Comparison of ENCODE assay signal across 19 cellular contexts in genomic region chr1:151806170-151806569, GRCh38. TPM values are rescaled to one million over a fixed set of nuclear protein-coding genes. Genes with fewer than 3 reads are reported as not detected.
DNase-seq lines count a peak whose midpoint lies in the region; ATAC-seq, FAIRE-seq and TF ChIP-seq lines count a peak whose summit lies in the region.
"Had no signal": no experiment of that assay in that cellular context is flagged by ENCODE, and none has a peak within 500 bp of the region (broad histone marks: within the 10 kb centered on the region; RNA-seq: fewer than 3 reads in every experiment).

No MANE protein-coding gene starts in this region.

- H3K36me3 Mint-ChIP-seq in T-helper 17 cell (ENCODE audit: low read depth): peaks cover 7% of the 10 kb centered on the region
- H3K36me3 Mint-ChIP-seq: CD8-positive, alpha-beta memory T cell; IgD-negative memory B cell had no signal

- TF ChIP-seq POLR2A in right lobe of liver (IDR thresholded peaks at IDR 0.05): no peak
- no peak for TF ChIP-seq POLR2A in HepG2 (IDR thresholded peaks at IDR 0.05; ENCODE audit: insufficient read depth in 1 of 2, low read depth in 2 of 2, low read length in 2 of 2)
- no peak for TF ChIP-seq POLR2A in esophagus muscularis mucosa (IDR thresholded peaks at IDR 0.05; ENCODE audit: low read depth)

- peak overlapping the region; percentile 14 for H3K27ac Mint-ChIP-seq in T-helper 17 cell
- H3K27ac Mint-ChIP-seq: IgD-negative memory B cell had no signal

- H3K79me2 ChIP-seq in HepG2 (ENCODE audit: insufficient read depth, low read length): no peaks in the 10 kb centered on the region

- no peak for TF ChIP-seq CTCF in right lobe of liver (IDR thresholded peaks at IDR 0.05)
- TF ChIP-seq CTCF in HepG2 (CRISPR knock-in tag; IDR thresholded peaks at IDR 0.05): no peak
- no peak for TF ChIP-seq CTCF in esophagus muscularis mucosa (IDR thresholded peaks at IDR 0.05)

- H3K4me3 Mint-ChIP-seq in T-helper 17 cell: no peak overlapping the region
- H3K4me3 Mint-ChIP-seq: CD8-positive, alpha-beta memory T cell had no signal

- 27% methylated on average over 1 of the region's 7 CpGs for WGBS in right lobe of liver (ENCODE audit: insufficient coverage, low coverage, low lambda C conversion rate, missing lambda C conversion rate)
- WGBS in HepG2 (ENCODE audit: low lambda C conversion rate): 90% methylated on average over 7 of the region's 7 CpGs
- WGBS in esophagus muscularis mucosa: 91% methylated on average over 7 of the region's 7 CpGs

- no peak for TF ChIP-seq RAD21 in HepG2 (CRISPR knock-in tag; IDR thresholded peaks at IDR 0.05)

- H3K27ac ChIP-seq in right lobe of liver (no peak overlapping the region), HepG2 (ENCODE audit: extremely low read length, insufficient read depth, low read length) (no peak overlapping the region), esophagus muscularis mucosa (replicated peaks in 1 of 4) (no peak overlapping the region)
- H3K27ac ChIP-seq: A549 had no signal

- BruUV-seq in HepG2 (replicated peaks; lab: Mats Ljungman, UMichigan): no TSS peak

- TF ChIP-seq EP300 in HepG2 (IDR thresholded peaks at IDR 0.05; ENCODE audit: low read depth in 2 of 2, low read length in 2 of 2): no peak
- TF ChIP-seq EP300 in HepG2 (CRISPR knock-in tag; IDR thresholded peaks at IDR 0.05; ENCODE audit: borderline replicate concordance): no peak
- no peak for TF ChIP-seq EP300 in esophagus muscularis mucosa (IDR thresholded peaks at IDR 0.05)

- H3K4me1 ChIP-seq in right lobe of liver (no peaks in the 10 kb centered on the region), HepG2 (ENCODE audit: insufficient read depth, low read length) (peaks cover 11% of the 10 kb centered on the region; the same call in 1 of the 2 replicates), esophagus muscularis mucosa (no peaks in the 10 kb centered on the region)
- H3K4me1 ChIP-seq: A549, Caco-2 had no signal

- POLR2A ChIA-PET in HepG2 (lab: Yijun Ruan, JAX): interaction anchor here (0.7 kb wide), 1 partner anchor 16 kb away, joined by 4 read pairs; the partner anchor contains the start of gene TDRKH

- H3K4me1 Mint-ChIP-seq in T-helper 17 cell: peaks cover 36% of the 10 kb centered on the region

- no peaks in the 10 kb centered on the region for H4K20me1 ChIP-seq in HepG2 (ENCODE audit: insufficient read depth, low read length)

- no peaks in the 10 kb centered on the region for H3K27me3 Mint-ChIP-seq in T-helper 17 cell

- H3K9me3 ChIP-seq in right lobe of liver (no peaks in the 10 kb centered on the region), HepG2 (ENCODE audit: low read length) (no peaks in the 10 kb centered on the region), T-helper 17 cell (ENCODE audit: control insufficient read depth, low read length, poor library complexity, severe bottlenecking) (no peaks in the 10 kb centered on the region), esophagus muscularis mucosa (no peaks in the 10 kb centered on the region)
- H3K9me3 ChIP-seq: A549, BE2C, Caco-2 had no signal

- H3K27me3 ChIP-seq in right lobe of liver (no peaks in the 10 kb centered on the region), HepG2 (ENCODE audit: control insufficient read depth in 1 of 2, insufficient read depth in 2 of 2, low read length in 2 of 2) (no peaks in the 10 kb centered on the region; a peak in 2 of 5 replicates), esophagus muscularis mucosa (peaks cover 0 to 47% (median 0%) of the 10 kb centered on the region in 4 donors)
- H3K27me3 ChIP-seq: BE2C had no signal

- in situ Hi-C loops in HepG2 (cut with HindIII; ENCODE audit: extremely low pct_ligation_motif_present, low pct_unique_long_range_greater_than_20kb): no loop called here

- ATAC-seq in right lobe of liver: peak in 3 of 4 donors; percentile 16 to 30 (median 29)
- ATAC-seq in HepG2: no peak
- no peak for ATAC-seq in T-helper 17 cell
- ATAC-seq in left lobe of liver: peak; percentile 24
- no peak for ATAC-seq in sciatic nerve
- ATAC-seq: HCT116 had no signal

- DNase-seq in right lobe of liver (peak in 1 of 3 donors; percentile 40), HepG2 (ENCODE audit: low spot score) (no peak), T-helper 17 cell (no peak), left lobe of liver (ENCODE audit: low spot score) (no peak), sciatic nerve (ENCODE audit: low spot score) (peak; percentile 45), hypothalamus (lab: John Stamatoyannopoulos, UW) (no peak), RCC 7860 (ENCODE audit: low spot score) (no peak), esophagus muscularis mucosa (ENCODE audit: extremely low spot score) (no peak)
- DNase-seq: BE2C; Caco-2; CD8-positive, alpha-beta memory T cell; DMS53 had no signal

- FAIRE-seq in HepG2 (lab: Jason Lieb, UNC) (no peak), RCC 7860 (lab: Jason Lieb, UNC) (no peak)
- FAIRE-seq: A549, H54 had no signal

- H3K36me3 ChIP-seq in right lobe of liver (peaks cover 0 to 28% (median 5%) of the 10 kb centered on the region in 4 donors), HepG2 (replicated peaks in 1 of 2; ENCODE audit: control insufficient read depth in 1 of 2, insufficient read depth in 2 of 2, low read length in 2 of 2) (no peaks in the 10 kb centered on the region), esophagus muscularis mucosa (no peaks in the 10 kb centered on the region)
- H3K36me3 ChIP-seq: BE2C had no signal

- CTCF ChIA-PET in HepG2 (lab: Yijun Ruan, JAX; ENCODE audit: low intra/inter-chr PET ratio, low total read pairs): no interaction called here

- H3K4me2 ChIP-seq in HepG2 (ENCODE audit: low read depth, low read length): no peak overlapping the region
- H3K4me2 ChIP-seq: A549 had no signal

- no peak overlapping the region for H3K9ac ChIP-seq in HepG2 (ENCODE audit: insufficient read depth, low read depth, low read length)

- no peak overlapping the region for H2AFZ ChIP-seq in HepG2 (ENCODE audit: low read length)

- H3K4me3 ChIP-seq in right lobe of liver (no peak overlapping the region), HepG2 (replicated peaks in 1 of 3; ENCODE audit: insufficient read depth in 1 of 3, low read depth in 2 of 3, low read length in 3 of 3) (no peak overlapping the region), esophagus muscularis mucosa (no peak overlapping the region)
- H3K4me3 ChIP-seq: A549 had no signal

- intact Hi-C loops in right lobe of liver (cut with DNase I): no loop called here
- intact Hi-C loops in HepG2 (cut with micrococcal nuclease; ENCODE audit: unreplicated experiment): no loop called here
- intact Hi-C loops in sciatic nerve (cut with DNase I): no loop called here
- intact Hi-C loops in esophagus muscularis mucosa (cut with DNase I): no loop called here

RNA-seq across cellular contexts. Expression of gene LINGO4, which starts 1.0 kb away (rescaled TPM):
- under 1 TPM; 0.12 to 0.37 (median 0.18) TPM for total RNA-seq in right lobe of liver
- total RNA-seq in HepG2 (2016; rRNA removed; fragmentation: Illumina TruSeq; extraction: Trizol): 0.02 TPM in 1 of 2 replicates, not detected in the other
- total RNA-seq in HepG2 (2016; cell fraction: cytosol; rRNA removed; fragmentation: Illumina TruSeq; extraction: Trizol; ENCODE audit: low read depth): not detected in 2 replicates
- total RNA-seq in HepG2 (2016; cell fraction: insoluble cytoplasmic fraction; rRNA removed; fragmentation: Illumina TruSeq; extraction: Trizol): not detected in 2 replicates
- not detected in 2 replicates for total RNA-seq in HepG2 (2016; cell fraction: membrane; rRNA removed; fragmentation: Illumina TruSeq; extraction: Trizol)
- not detected in 2 replicates for total RNA-seq in HepG2 (2016; cell fraction: nucleus; rRNA removed; fragmentation: Illumina TruSeq; extraction: Trizol)
- 0.05 TPM in 2 replicates for polyA plus RNA-seq in HepG2 (2011; rRNA removed)
- 0.01 TPM in 1 of 2 replicates, not detected in the other for polyA plus RNA-seq in HepG2 (2011; cell fraction: cytosol; rRNA removed)
- 0.11 and 0.19 TPM in 2 replicates for polyA plus RNA-seq in HepG2 (2011; cell fraction: nucleus; rRNA removed)
- not detected in 2 replicates for polyA plus RNA-seq in HepG2 (2012)
- not detected in 2 replicates for polyA plus RNA-seq in HepG2 (2016; cell fraction: cytosol; fragmentation: Illumina TruSeq; extraction: Trizol; ENCODE audit: low read depth)
- not detected in 2 replicates for polyA plus RNA-seq in HepG2 (2016; cell fraction: insoluble cytoplasmic fraction; fragmentation: Illumina TruSeq; extraction: Trizol; ENCODE audit: low read depth)
- polyA plus RNA-seq in HepG2 (2016; cell fraction: membrane; fragmentation: Illumina TruSeq; extraction: Trizol; ENCODE audit: low read depth): not detected in 2 replicates
- not detected in 2 replicates for polyA plus RNA-seq in HepG2 (2016; cell fraction: nucleus; fragmentation: Illumina TruSeq; extraction: Trizol; ENCODE audit: insufficient read depth, low read depth)
- 0.06 and 0.37 TPM in 2 replicates for polyA minus RNA-seq in HepG2 (2011; rRNA and poly(A)+ RNA removed; ENCODE audit: low replicate concordance)
- polyA minus RNA-seq in HepG2 (2011; cell fraction: cytosol; rRNA and poly(A)+ RNA removed): not detected in 2 replicates
- 0.52 and 0.87 TPM in 2 replicates for polyA minus RNA-seq in HepG2 (2011; cell fraction: nucleus; rRNA and poly(A)+ RNA removed)
- total RNA-seq in T-helper 17 cell: 1 to 10 TPM in 1 of 2 donors, under 1 TPM in 1; 0.77 to 1.6 TPM
- 0.15 TPM for total RNA-seq in left lobe of liver
- total RNA-seq in sciatic nerve: not detected
- total RNA-seq in esophagus muscularis mucosa: not detected
- total RNA-seq: Caco-2, Daoy, HT-29 had no signal
- polyA plus RNA-seq: A549, AG04450, IgD-negative memory B cell had no signal

RNA-seq across cellular contexts. Expression of gene TDRKH, which starts 15.9 kb away (rescaled TPM):
- 10 to 100 TPM in 1 of 6 experiments, 1 to 10 TPM in 5; 1.7 to 12.1 (median 3.3) TPM for total RNA-seq in right lobe of liver
- 5.4 and 5.6 TPM in 2 replicates for total RNA-seq in HepG2 (2016; rRNA removed; fragmentation: Illumina TruSeq; extraction: Trizol)
- 0.30 and 0.62 TPM in 2 replicates for total RNA-seq in HepG2 (2016; cell fraction: cytosol; rRNA removed; fragmentation: Illumina TruSeq; extraction: Trizol; ENCODE audit: low read depth)
- 4.9 and 5.8 TPM in 2 replicates for total RNA-seq in HepG2 (2016; cell fraction: insoluble cytoplasmic fraction; rRNA removed; fragmentation: Illumina TruSeq; extraction: Trizol)
- total RNA-seq in HepG2 (2016; cell fraction: membrane; rRNA removed; fragmentation: Illumina TruSeq; extraction: Trizol): 1.9 and 2.7 TPM in 2 replicates
- 3.2 and 4.4 TPM in 2 replicates for total RNA-seq in HepG2 (2016; cell fraction: nucleus; rRNA removed; fragmentation: Illumina TruSeq; extraction: Trizol)
- 3.9 and 4.3 TPM in 2 replicates for polyA plus RNA-seq in HepG2 (2011; rRNA removed)
- 2.3 and 3.8 TPM in 2 replicates for polyA plus RNA-seq in HepG2 (2011; cell fraction: cytosol; rRNA removed)
- 2.4 and 4.6 TPM in 2 replicates for polyA plus RNA-seq in HepG2 (2011; cell fraction: nucleus; rRNA removed)
- polyA plus RNA-seq in HepG2 (2012): 5.1 and 5.6 TPM in 2 replicates
- 0.55 and 0.59 TPM in 2 replicates for polyA plus RNA-seq in HepG2 (2016; cell fraction: cytosol; fragmentation: Illumina TruSeq; extraction: Trizol; ENCODE audit: low read depth)
- polyA plus RNA-seq in HepG2 (2016; cell fraction: insoluble cytoplasmic fraction; fragmentation: Illumina TruSeq; extraction: Trizol; ENCODE audit: low read depth): 5.3 and 5.4 TPM in 2 replicates
- 1.2 and 1.4 TPM in 2 replicates for polyA plus RNA-seq in HepG2 (2016; cell fraction: membrane; fragmentation: Illumina TruSeq; extraction: Trizol; ENCODE audit: low read depth)
- polyA plus RNA-seq in HepG2 (2016; cell fraction: nucleus; fragmentation: Illumina TruSeq; extraction: Trizol; ENCODE audit: insufficient read depth, low read depth): 3.8 and 4.5 TPM in 2 replicates
- polyA minus RNA-seq in HepG2 (2011; rRNA and poly(A)+ RNA removed; ENCODE audit: low replicate concordance): 2.0 and 2.3 TPM in 2 replicates
- polyA minus RNA-seq in HepG2 (2011; cell fraction: cytosol; rRNA and poly(A)+ RNA removed): 1.8 and 3.2 TPM in 2 replicates
- 4.0 and 4.5 TPM in 2 replicates for polyA minus RNA-seq in HepG2 (2011; cell fraction: nucleus; rRNA and poly(A)+ RNA removed)
- total RNA-seq in T-helper 17 cell: 10 to 100 TPM; 11.3 to 17.7 TPM
- total RNA-seq in left lobe of liver: 2.2 TPM
- total RNA-seq in sciatic nerve: 13.2 TPM
- 1 to 10 TPM; 4.0 to 8.7 (median 6.1) TPM for total RNA-seq in esophagus muscularis mucosa

RNA-seq across cellular contexts. Expression of gene RORC, which starts 25.4 kb away (rescaled TPM):
- 10 to 100 TPM; 13.3 to 33.9 (median 21.5) TPM for total RNA-seq in right lobe of liver
- 2.5 TPM in 2 replicates for total RNA-seq in HepG2 (2016; rRNA removed; fragmentation: Illumina TruSeq; extraction: Trizol)
- 1.5 and 1.9 TPM in 2 replicates for total RNA-seq in HepG2 (2016; cell fraction: cytosol; rRNA removed; fragmentation: Illumina TruSeq; extraction: Trizol; ENCODE audit: low read depth)
- total RNA-seq in HepG2 (2016; cell fraction: insoluble cytoplasmic fraction; rRNA removed; fragmentation: Illumina TruSeq; extraction: Trizol): 2.3 and 2.6 TPM in 2 replicates
- total RNA-seq in HepG2 (2016; cell fraction: membrane; rRNA removed; fragmentation: Illumina TruSeq; extraction: Trizol): 2.3 and 2.5 TPM in 2 replicates
- 2.4 and 2.5 TPM in 2 replicates for total RNA-seq in HepG2 (2016; cell fraction: nucleus; rRNA removed; fragmentation: Illumina TruSeq; extraction: Trizol)
- polyA plus RNA-seq in HepG2 (2011; rRNA removed): 6.5 and 9.3 TPM in 2 replicates
- 5.3 and 5.6 TPM in 2 replicates for polyA plus RNA-seq in HepG2 (2011; cell fraction: cytosol; rRNA removed)
- 13.5 and 16.6 TPM in 2 replicates for polyA plus RNA-seq in HepG2 (2011; cell fraction: nucleus; rRNA removed)
- 4.0 and 4.5 TPM in 2 replicates for polyA plus RNA-seq in HepG2 (2012)
- polyA plus RNA-seq in HepG2 (2016; cell fraction: cytosol; fragmentation: Illumina TruSeq; extraction: Trizol; ENCODE audit: low read depth): 2.0 and 2.1 TPM in 2 replicates
- 2.1 and 2.2 TPM in 2 replicates for polyA plus RNA-seq in HepG2 (2016; cell fraction: insoluble cytoplasmic fraction; fragmentation: Illumina TruSeq; extraction: Trizol; ENCODE audit: low read depth)
- 2.2 and 2.4 TPM in 2 replicates for polyA plus RNA-seq in HepG2 (2016; cell fraction: membrane; fragmentation: Illumina TruSeq; extraction: Trizol; ENCODE audit: low read depth)
- 3.5 and 4.2 TPM in 2 replicates for polyA plus RNA-seq in HepG2 (2016; cell fraction: nucleus; fragmentation: Illumina TruSeq; extraction: Trizol; ENCODE audit: insufficient read depth, low read depth)
- polyA minus RNA-seq in HepG2 (2011; rRNA and poly(A)+ RNA removed; ENCODE audit: low replicate concordance): 11.4 and 22.2 TPM in 2 replicates
- polyA minus RNA-seq in HepG2 (2011; cell fraction: cytosol; rRNA and poly(A)+ RNA removed): 3.3 and 4.8 TPM in 2 replicates
- 8.2 and 9.8 TPM in 2 replicates for polyA minus RNA-seq in HepG2 (2011; cell fraction: nucleus; rRNA and poly(A)+ RNA removed)
- total RNA-seq in T-helper 17 cell: 10 to 100 TPM; 38.4 to 42.5 TPM
- 32.1 TPM for total RNA-seq in left lobe of liver
- 0.45 TPM for total RNA-seq in sciatic nerve
- total RNA-seq in esophagus muscularis mucosa: under 1 TPM in 2 of 4 donors, not detected in 2; 0.11 to 0.17 TPM
- total RNA-seq: Caco-2, Daoy had no signal
- polyA plus RNA-seq: AG04450 had no signal

RNA-seq across cellular contexts. Expression of gene C2CD4D, which starts 33.5 kb away (rescaled TPM):
- not detected for total RNA-seq in right lobe of liver
- not detected in 2 replicates for total RNA-seq in HepG2 (2016; rRNA removed; fragmentation: Illumina TruSeq; extraction: Trizol)
- total RNA-seq in HepG2 (2016; cell fraction: cytosol; rRNA removed; fragmentation: Illumina TruSeq; extraction: Trizol; ENCODE audit: low read depth): not detected in 2 replicates
- not detected in 2 replicates for total RNA-seq in HepG2 (2016; cell fraction: insoluble cytoplasmic fraction; rRNA removed; fragmentation: Illumina TruSeq; extraction: Trizol)
- not detected in 2 replicates for total RNA-seq in HepG2 (2016; cell fraction: membrane; rRNA removed; fragmentation: Illumina TruSeq; extraction: Trizol)
- total RNA-seq in HepG2 (2016; cell fraction: nucleus; rRNA removed; fragmentation: Illumina TruSeq; extraction: Trizol): not detected in 2 replicates
- polyA plus RNA-seq in HepG2 (2011; rRNA removed): not detected in 2 replicates
- not detected in 2 replicates for polyA plus RNA-seq in HepG2 (2011; cell fraction: cytosol; rRNA removed)
- polyA plus RNA-seq in HepG2 (2011; cell fraction: nucleus; rRNA removed): not detected in 2 replicates
- not detected in 2 replicates for polyA plus RNA-seq in HepG2 (2012)
- not detected in 2 replicates for polyA plus RNA-seq in HepG2 (2016; cell fraction: cytosol; fragmentation: Illumina TruSeq; extraction: Trizol; ENCODE audit: low read depth)
- not detected in 2 replicates for polyA plus RNA-seq in HepG2 (2016; cell fraction: insoluble cytoplasmic fraction; fragmentation: Illumina TruSeq; extraction: Trizol; ENCODE audit: low read depth)
- polyA plus RNA-seq in HepG2 (2016; cell fraction: membrane; fragmentation: Illumina TruSeq; extraction: Trizol; ENCODE audit: low read depth): not detected in 2 replicates
- polyA plus RNA-seq in HepG2 (2016; cell fraction: nucleus; fragmentation: Illumina TruSeq; extraction: Trizol; ENCODE audit: insufficient read depth, low read depth): not detected in 2 replicates
- polyA minus RNA-seq in HepG2 (2011; rRNA and poly(A)+ RNA removed; ENCODE audit: low replicate concordance): not detected in 2 replicates
- polyA minus RNA-seq in HepG2 (2011; cell fraction: cytosol; rRNA and poly(A)+ RNA removed): not detected in 2 replicates
- polyA minus RNA-seq in HepG2 (2011; cell fraction: nucleus; rRNA and poly(A)+ RNA removed): not detected in 2 replicates
- total RNA-seq in T-helper 17 cell: 1 to 10 TPM; 1.9 to 2.3 TPM
- total RNA-seq in left lobe of liver: not detected
- 0.45 TPM for total RNA-seq in sciatic nerve
- not detected for total RNA-seq in esophagus muscularis mucosa
- total RNA-seq: Daoy had no signal
- polyA plus RNA-seq: A549, AG04450 had no signal

RNA-seq across cellular contexts. Expression of gene MRPL9, which starts 42.9 kb away (rescaled TPM):
- total RNA-seq in right lobe of liver (10 to 100 TPM; 21.3 to 35.7 (median 28.4) TPM), HepG2 (2016; rRNA removed; fragmentation: Illumina TruSeq; extraction: Trizol) (107 and 119 TPM in 2 replicates), T-helper 17 cell (100 to 1,000 TPM in 1 of 2 donors, 10 to 100 TPM in 1; 99.8 to 124 TPM), left lobe of liver (26.3 TPM), sciatic nerve (44.4 TPM), esophagus muscularis mucosa (10 to 100 TPM; 49.8 to 57.0 (median 56.5) TPM)
- 60.2 TPM in 2 replicates for total RNA-seq in HepG2 (2016; cell fraction: cytosol; rRNA removed; fragmentation: Illumina TruSeq; extraction: Trizol; ENCODE audit: low read depth)
- 102 and 120 TPM in 2 replicates for total RNA-seq in HepG2 (2016; cell fraction: insoluble cytoplasmic fraction; rRNA removed; fragmentation: Illumina TruSeq; extraction: Trizol)
- 64.6 and 69.8 TPM in 2 replicates for total RNA-seq in HepG2 (2016; cell fraction: membrane; rRNA removed; fragmentation: Illumina TruSeq; extraction: Trizol)
- 48.1 and 63.1 TPM in 2 replicates for total RNA-seq in HepG2 (2016; cell fraction: nucleus; rRNA removed; fragmentation: Illumina TruSeq; extraction: Trizol)
- 64.3 and 72.1 TPM in 2 replicates for polyA plus RNA-seq in HepG2 (2011; rRNA removed)
- polyA plus RNA-seq in HepG2 (2011; cell fraction: cytosol; rRNA removed): 52.6 and 61.1 TPM in 2 replicates
- 70.6 and 76.7 TPM in 2 replicates for polyA plus RNA-seq in HepG2 (2011; cell fraction: nucleus; rRNA removed)
- 66.7 and 75.5 TPM in 2 replicates for polyA plus RNA-seq in HepG2 (2012)
- polyA plus RNA-seq in HepG2 (2016; cell fraction: cytosol; fragmentation: Illumina TruSeq; extraction: Trizol; ENCODE audit: low read depth): 43.8 and 46.0 TPM in 2 replicates
- 120 and 126 TPM in 2 replicates for polyA plus RNA-seq in HepG2 (2016; cell fraction: insoluble cytoplasmic fraction; fragmentation: Illumina TruSeq; extraction: Trizol; ENCODE audit: low read depth)
- 60.2 and 71.9 TPM in 2 replicates for polyA plus RNA-seq in HepG2 (2016; cell fraction: membrane; fragmentation: Illumina TruSeq; extraction: Trizol; ENCODE audit: low read depth)
- 76.3 and 94.3 TPM in 2 replicates for polyA plus RNA-seq in HepG2 (2016; cell fraction: nucleus; fragmentation: Illumina TruSeq; extraction: Trizol; ENCODE audit: insufficient read depth, low read depth)
- polyA minus RNA-seq in HepG2 (2011; rRNA and poly(A)+ RNA removed; ENCODE audit: low replicate concordance): 27.1 and 132 TPM in 2 replicates
- polyA minus RNA-seq in HepG2 (2011; cell fraction: cytosol; rRNA and poly(A)+ RNA removed): 36.5 and 37.1 TPM in 2 replicates
- 35.1 and 42.1 TPM in 2 replicates for polyA minus RNA-seq in HepG2 (2011; cell fraction: nucleus; rRNA and poly(A)+ RNA removed)

Comparison
In these comparisons a context has a peak if more than half of its experiments do, and no peak if none do; other contexts are left out.
1. ATAC-seq: peak in right lobe of liver (3 of 4) and left lobe of liver (single experiment); none in HepG2 (single experiment), T-helper 17 cell (single experiment) and sciatic nerve (single experiment).